10 cellular contexts compared by ENCODE assay signal in genomic region chr17:50273654-50274040, GRCh38. TPM values are rescaled to one million over a fixed set of nuclear protein-coding genes. Genes with fewer than 3 reads are reported as not detected.
DNase-seq lines count a peak whose midpoint lies in the region; ATAC-seq, FAIRE-seq and TF ChIP-seq lines count a peak whose summit lies in the region.
"Had no signal": no experiment of that assay in that cellular context is flagged by ENCODE, and none has a peak within 500 bp of the region (broad histone marks: within the 10 kb centered on the region; RNA-seq: fewer than 3 reads in every experiment).

No MANE protein-coding gene starts in this region.

- H4K20me1 ChIP-seq in BLaER1, result no peaks in the 10 kb centered on the region
- H4K20me1 ChIP-seq in H1 (replicated peaks in 1 of 2; ENCODE audit: control insufficient read depth in 1 of 2, insufficient read depth in 2 of 2, low read length in 2 of 2), result no peaks in the 10 kb centered on the region
- H4K20me1 ChIP-seq in osteoblast (ENCODE audit: insufficient read depth, low read length), result no peaks in the 10 kb centered on the region

- H3K9ac ChIP-seq in BLaER1 (peak overlapping the region; percentile 54; the same call in 1 of the 2 replicates), HUES6 (ENCODE audit: low read length) (no peak overlapping the region), H1 (replicated peaks in 1 of 4; ENCODE audit: extremely low read depth in 1 of 4, low read depth in 3 of 4, low read length in 3 of 4) (no peak overlapping the region)

- no peak overlapping the region; the same call in 1 of the 2 replicates for H2AK5ac ChIP-seq in H1 (ENCODE audit: low read depth, low read length)

- H3K4me3 ChIP-seq in BLaER1 (peak overlapping the region; percentile 63), HUES6 (ENCODE audit: low read depth, low read length) (peak overlapping the region; percentile 64), H1 (ENCODE audit: extremely low read depth in 1 of 4, insufficient read depth in 2 of 4, low read depth in 3 of 4, low read length in 4 of 4) (peak overlapping the region; percentile 11 to 55 (median 26); a peak in 7 of 8 replicates), osteoblast (ENCODE audit: insufficient read depth, low read length) (peak overlapping the region; percentile 82)

- no peak for DNase-seq in H1 (ENCODE audit: low read depth in 1 of 2, low spot score in 2 of 2)
- DNase-seq in osteoblast (ENCODE audit: insufficient read length, low spot score, missing footprints), result no peak
- DNase-seq in SHP77 (lab: John Stamatoyannopoulos, UW), result no peak
- no peak for DNase-seq in kidney tubule cell (ENCODE audit: low spot score)
- no peak for DNase-seq in pons (ENCODE audit: low spot score)
- DNase-seq: foreskin melanocyte, NCI-H2107 had no signal

- TF ChIP-seq RAD21 in H1 (IDR thresholded peaks at IDR 0.05 in 1 of 2, conservative IDR thresholded peaks at IDR 0.05 in 1 of 2; ENCODE audit: low read depth in 2 of 2, low read length in 2 of 2), result no peak

- H2BK12ac ChIP-seq in H1 (ENCODE audit: low read depth, low read length), result no peak overlapping the region; the same call in 1 of the 2 replicates

- WGBS in H1 (ENCODE audit: extremely low coverage in 1 of 2, insufficient coverage in 1 of 2, insufficient read length in 1 of 2, insufficient replicate concordance in 2 of 2, low coverage in 1 of 2, low lambda C conversion rate in 2 of 2, missing lambda C conversion rate in 1 of 2), 2 experiments, result 73% methylated on average over 8 of the region's 8 CpGs; no CpG with 5 or more reads in 1 of the 2 experiments

- 0 out of 2 replicates have a peak overlapping the region, but pooled peaks have one; percentile 58 for H4K8ac ChIP-seq in H1 (ENCODE audit: extremely low read depth, insufficient read depth, low read length)

- H3K18ac ChIP-seq in H1 (ENCODE audit: extremely low read depth, low read length), result no peak overlapping the region

- H3K14ac ChIP-seq in H1 (ENCODE audit: insufficient read length), result no peak overlapping the region

- H2BK5ac ChIP-seq in H1 (ENCODE audit: low read depth, low read length), result no peak overlapping the region

- no peak overlapping the region for H4K91ac ChIP-seq in H1 (replicated peaks; ENCODE audit: insufficient read length, low read length)

- 0 out of 2 replicates have a peak overlapping the region, but pooled peaks have one; percentile 18 for H2AFZ ChIP-seq in H1 (ENCODE audit: low read length)
- H2AFZ ChIP-seq in osteoblast (ENCODE audit: low read length), result peak overlapping the region; percentile 80

- POLR2A ChIA-PET in H1 (lab: Charles Lee; ENCODE audit: partially characterized antibody), result interaction anchor here (0.7 to 3.2 kb wide), 6 partner anchors 9 to 96 kb away, joined by 3 to 22 read pairs (median 5); partner anchors contain the start of gene COL1A1

- no peak overlapping the region for H3K23ac ChIP-seq in H1 (ENCODE audit: insufficient read length)

- peaks cover 2% of the 10 kb centered on the region; the same call in 1 of the 2 replicates for H3K79me1 ChIP-seq in H1 (ENCODE audit: low read depth, low read length)

- H2BK20ac ChIP-seq in H1 (ENCODE audit: low read length), result no peak overlapping the region

- H3K4ac ChIP-seq in H1 (replicated peaks; ENCODE audit: insufficient read length, low read depth, low read length), result no peak overlapping the region

- no peak for TF ChIP-seq EP300 in H1 (IDR thresholded peaks at IDR 0.05; ENCODE audit: borderline replicate concordance in 1 of 2, low read depth in 2 of 2, low read length in 2 of 2)

- H3K4me1 ChIP-seq in BLaER1 (peaks cover 41% of the 10 kb centered on the region), HUES6 (ENCODE audit: control insufficient read depth, insufficient read depth, low read length) (peaks cover 57% of the 10 kb centered on the region), H1 (replicated peaks in 1 of 4; ENCODE audit: control insufficient read depth in 3 of 4, insufficient read depth in 4 of 4, low read length in 3 of 4) (peaks cover 2 to 32% (median 22%) of the 10 kb centered on the region in 4 experiments), osteoblast (ENCODE audit: insufficient read depth, low read length) (peaks cover 46% of the 10 kb centered on the region)

- H3K4me2 ChIP-seq in BLaER1 (peak overlapping the region; percentile 91), H1 (ENCODE audit: insufficient read depth in 1 of 2, low read depth in 2 of 2, low read length in 2 of 2) (peak overlapping the region; percentile 78 to 91), osteoblast (ENCODE audit: insufficient read depth, low read length) (peak overlapping the region; percentile 94)

- H2BK120ac ChIP-seq in H1 (replicated peaks; ENCODE audit: low read depth, low read length), result no peak overlapping the region

- H3K56ac ChIP-seq in H1 (replicated peaks; ENCODE audit: insufficient read length, low read depth, low read length), result no peak overlapping the region

- H4K5ac ChIP-seq in H1 (ENCODE audit: insufficient read length, low read depth, low read length), result no peak overlapping the region

- H3K36me3 ChIP-seq in BLaER1, result no peaks in the 10 kb centered on the region
- H3K36me3 ChIP-seq in HUES6 (ENCODE audit: control insufficient read depth, insufficient read depth, low read length), result no peaks in the 10 kb centered on the region
- no peaks in the 10 kb centered on the region for H3K36me3 ChIP-seq in H1 (ENCODE audit: control insufficient read depth in 2 of 4, insufficient read depth in 4 of 4, low read length in 3 of 4)
- H3K36me3 ChIP-seq in osteoblast (ENCODE audit: insufficient read depth, low read length), result no peaks in the 10 kb centered on the region

- H3K27ac ChIP-seq in BLaER1 (no peak overlapping the region), HUES6 (ENCODE audit: low read depth, low read length) (no peak overlapping the region), H1 (ENCODE audit: low read depth, low read length) (no peak overlapping the region), osteoblast (ENCODE audit: low read depth, low read length) (peak overlapping the region; percentile 94)

- H2BK15ac ChIP-seq in H1 (ENCODE audit: low read length), result no peak overlapping the region

- no peaks in the 10 kb centered on the region; a peak in 1 of 4 replicates for H3K79me2 ChIP-seq in H1 (ENCODE audit: control insufficient read depth in 1 of 2, insufficient read depth in 2 of 2, low read length in 2 of 2)
- H3K79me2 ChIP-seq in osteoblast (ENCODE audit: insufficient read depth, low read length), result peaks cover 32% of the 10 kb centered on the region

- no peaks in the 10 kb centered on the region for H3K9me3 ChIP-seq in BLaER1
- no peaks in the 10 kb centered on the region for H3K9me3 ChIP-seq in HUES6 (ENCODE audit: control insufficient read depth, insufficient read depth, low read depth, low read length)
- no peaks in the 10 kb centered on the region for H3K9me3 ChIP-seq in H1 (ENCODE audit: insufficient read depth in 2 of 2, low read depth in 1 of 2, low read length in 1 of 2)
- H3K9me3 ChIP-seq in osteoblast (ENCODE audit: low read depth, low read length), result no peaks in the 10 kb centered on the region

- TF ChIP-seq POLR2A in H1 (IDR thresholded peaks at IDR 0.05; ENCODE audit: control extremely low read depth in 1 of 2, low read depth in 2 of 2, low read length in 2 of 2), result no peak

- TF ChIP-seq CTCF in H1 (IDR thresholded peaks at IDR 0.05; ENCODE audit: control extremely low read depth in 1 of 3, insufficient read depth in 1 of 3, low read depth in 1 of 3, low read length in 3 of 3) (no peak), osteoblast (IDR thresholded peaks at IDR 0.05; ENCODE audit: extremely low read depth, low read depth, low read length) (no peak)

- no peak for FAIRE-seq in H1 (lab: Jason Lieb, UNC)

- H3K27me3 ChIP-seq in BLaER1 (peaks cover 33% of the 10 kb centered on the region), HUES6 (ENCODE audit: control insufficient read depth, insufficient read depth, low read length) (no peaks in the 10 kb centered on the region), H1 (replicated peaks in 1 of 4; ENCODE audit: control insufficient read depth in 3 of 4, extremely low read depth in 1 of 4, insufficient read depth in 3 of 4, low read length in 3 of 4) (peaks cover 0 to 12% (median 5%) of the 10 kb centered on the region in 4 experiments; a peak in 3 of 7 replicates), osteoblast (ENCODE audit: insufficient read depth, low read length) (no peaks in the 10 kb centered on the region)

- H3K23me2 ChIP-seq in H1 (ENCODE audit: low read depth, low read length), result peaks cover 4% of the 10 kb centered on the region; the same call in 1 of the 2 replicates

- ATAC-seq in GM21619 (IDR thresholded peaks at IDR 0.05; ENCODE audit: unreplicated experiment), result no peak

- CTCF ChIA-PET in H1 (lab: Charles Lee; ENCODE audit: partially characterized antibody), result interaction anchor here (0.8 to 41.5 kb wide), 14 partner anchors 9 to 128 kb away, joined by 3 to 1349 read pairs (median 6); partner anchors contain the start of gene COL1A1

TF ChIP-seq in H1, 55 proteins besides CTCF, POLR2A, EP300 and RAD21 (continues in another document):
- TF ChIP-seq RFX5 (IDR thresholded peaks at IDR 0.05; ENCODE audit: borderline replicate concordance, low read depth, low read length), result no peak

RNA-seq across cellular contexts. Expression of gene TMEM92, which starts 0.6 kb away (rescaled TPM):
- total RNA-seq in H1 (2021; fragmentation: NEBNext Ultra II Directional; extraction: Animal tissue kit (Norgen Biotek cat#: 25700)), result 11.9 and 12.2 TPM in 2 replicates
- polyA plus RNA-seq in H1 (2011; rRNA removed), result 24.8 and 39.2 TPM in 2 replicates
- polyA plus RNA-seq in H1 (2011; cell fraction: cytosol; rRNA removed), result 14.9 TPM
- 13.5 TPM for polyA plus RNA-seq in H1 (2011; cell fraction: nucleus; rRNA removed)
- polyA plus RNA-seq in H1 (2012, experiment 1 of 2), result 12.3 to 17.0 TPM (median 15.6 TPM) in 4 replicates
- polyA plus RNA-seq in H1 (2012, experiment 2 of 2), result 17.9 TPM
- 23.2 TPM for polyA plus RNA-seq in H1 (2013, experiment 1 of 2)
- polyA plus RNA-seq in H1 (2013, experiment 2 of 2), result 31.1 TPM
- polyA minus RNA-seq in H1 (2011; rRNA and poly(A)+ RNA removed), result 6.3 and 10.4 TPM in 2 replicates
- polyA minus RNA-seq in H1 (2011; cell fraction: cytosol; rRNA and poly(A)+ RNA removed), result 15.3 TPM
- polyA minus RNA-seq in H1 (2011; cell fraction: nucleus; rRNA and poly(A)+ RNA removed), result 12.1 TPM
- total RNA-seq in osteoblast, result under 0.01 and 0.36 TPM in 2 replicates

Comparison
In these comparisons a context has a peak if more than half of its experiments do, and no peak if none do; other contexts are left out.
1. H3K4me3 ChIP-seq: peak in every context shown above with its lines; median percentile 82 in osteoblast; 64 in HUES6; 63 in BLaER1; 26 in H1.